Comparison of ENCODE assay signal across 26 cellular contexts in the genomic region with DNA sequence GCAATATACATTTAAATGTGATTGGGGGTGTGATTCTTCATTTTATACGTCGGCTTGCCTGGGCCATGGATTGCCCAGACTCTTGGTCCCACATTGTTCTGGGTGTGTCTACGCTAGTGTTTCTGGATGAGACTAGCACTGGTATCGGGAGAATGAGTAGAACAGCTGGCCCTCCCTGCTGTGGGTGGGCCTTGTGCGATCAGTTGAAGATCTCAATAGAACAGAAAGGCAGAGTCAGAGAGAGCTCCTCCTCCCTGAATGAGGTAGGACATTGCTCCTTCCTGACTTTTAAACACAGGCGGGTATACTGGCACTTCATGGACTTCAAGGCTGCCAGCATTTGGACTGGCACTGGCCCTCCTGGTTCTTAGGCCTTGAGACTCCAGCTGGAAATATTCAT.
"Had no signal": no experiment of that assay in that cellular context is flagged by ENCODE, and none has a peak within 500 bp of the region (broad histone marks: within the 10 kb centered on the region; RNA-seq: fewer than 3 reads in every experiment).

No MANE protein-coding gene starts in this region.

- FAIRE-seq: urothelium cell line had no signal

- H3K27ac ChIP-seq: stomach, suprapubic skin, testis, thoracic aorta, thyroid gland, tibial artery, tibial nerve, transverse colon, upper lobe of left lung, uterus, vagina had no signal

- H3K36me3 ChIP-seq: stomach, suprapubic skin, thoracic aorta, thyroid gland, tibial artery, tibial nerve, transverse colon, upper lobe of left lung, uterus, vagina had no signal

- ATAC-seq: stimulated activated effector memory CD8-positive, alpha-beta T cell treated with anti-CD3 and anti-CD28 coated beads, Interleukin-12 subunit alpha, Interleukin-12 subunit beta, amount 100 ng/mL, for 72 hours; stimulated activated memory B cell treated with anti-CD40 and anti-IgM and Interleukin-4, amounts not matched to agents 10 μg/mL and 1 μg/mL and 100 μg/mL, for 72 hours; stimulated activated naive B cell treated with anti-CD40 and anti-IgM and Interleukin-4, amounts not matched to agents 10 μg/mL and 1 μg/mL and 100 μg/mL, for 72 hours; stimulated activated naive CD8-positive, alpha-beta T cell treated with anti-CD3 and anti-CD28 coated beads, Interleukin-15, amount 100 ng/mL, for 72 hours; stimulated activated naive CD8-positive, alpha-beta T cell treated with anti-CD3 and anti-CD28 coated beads, Interleukin-15, Interleukin-2, amounts not matched to agents 100 U/mL and 50 U/mL, for 24 hours had no signal

- H3K4me3 ChIP-seq: stomach, suprapubic skin, testis, thoracic aorta, thyroid gland, tibial artery, tibial nerve, transverse colon, upper lobe of left lung, uterus, vagina had no signal

- DNase-seq: stimulated activated CD4-positive, alpha-beta T cell treated with anti-CD3 and anti-CD28 coated beads, Interleukin-2, amount 100 ng/mL, for 24 hours; stimulated activated CD4-positive, alpha-beta T cell treated with anti-CD3 and anti-CD28 coated beads, Interleukin-2, amount 100 ng/mL, for 48 hours; stimulated activated CD4-positive, alpha-beta T cell treated with anti-CD3 and anti-CD28 coated beads, Interleukin-4, amount 100 ng/mL, for 24 hours; stimulated activated CD4-positive, alpha-beta T cell treated with anti-CD3 and anti-CD28 coated beads, Interleukin-4, amount 100 ng/mL, for 4 hours; stimulated activated CD8-positive, alpha-beta memory T cell treated with anti-CD3 and anti-CD28 coated beads, Interleukin-4, amount 100 ng/mL, for 48 hours; stimulated activated naive B cell treated with anti-CD40 and anti-IgM and Interleukin-4, amounts not matched to agents 10 μg/mL and 1 μg/mL and 100 μg/mL, for 72 hours; stimulated activated naive CD4-positive, alpha-beta T cell; stimulated activated naive CD4-positive, alpha-beta T cell treated with Interleukin-2 at 50 U/mL for 16 hours; stimulated activated naive CD8-positive, alpha-beta T cell treated with anti-CD3 and anti-CD28 coated beads, Interleukin-15, amount 100 ng/mL, for 72 hours; stimulated activated naive CD8-positive, alpha-beta T cell treated with anti-CD3 and anti-CD28 coated beads, Interleukin-15, Interleukin-2, amounts not matched to agents 100 U/mL and 50 U/mL, for 24 hours; stomach; substantia nigra; testis; thyroid gland; tibial artery; transverse colon; trophoblast cell; upper lobe of left lung; uterus had no signal

- H3K27me3 ChIP-seq: stomach, suprapubic skin, testis, thyroid gland, tibial artery, tibial nerve, transverse colon, upper lobe of left lung, uterus, vagina had no signal

- H3K9me3 ChIP-seq: stomach, suprapubic skin, testis, thoracic aorta, thyroid gland, tibial artery, tibial nerve, transverse colon, upper lobe of left lung, uterus, vagina had no signal

- H3K4me1 ChIP-seq: stomach, suprapubic skin, testis, thyroid gland, tibial artery, tibial nerve, transverse colon, upper lobe of left lung, uterus, vagina had no signal
